ENCODE assay signal across 13 cellular contexts in the genomic region with DNA sequence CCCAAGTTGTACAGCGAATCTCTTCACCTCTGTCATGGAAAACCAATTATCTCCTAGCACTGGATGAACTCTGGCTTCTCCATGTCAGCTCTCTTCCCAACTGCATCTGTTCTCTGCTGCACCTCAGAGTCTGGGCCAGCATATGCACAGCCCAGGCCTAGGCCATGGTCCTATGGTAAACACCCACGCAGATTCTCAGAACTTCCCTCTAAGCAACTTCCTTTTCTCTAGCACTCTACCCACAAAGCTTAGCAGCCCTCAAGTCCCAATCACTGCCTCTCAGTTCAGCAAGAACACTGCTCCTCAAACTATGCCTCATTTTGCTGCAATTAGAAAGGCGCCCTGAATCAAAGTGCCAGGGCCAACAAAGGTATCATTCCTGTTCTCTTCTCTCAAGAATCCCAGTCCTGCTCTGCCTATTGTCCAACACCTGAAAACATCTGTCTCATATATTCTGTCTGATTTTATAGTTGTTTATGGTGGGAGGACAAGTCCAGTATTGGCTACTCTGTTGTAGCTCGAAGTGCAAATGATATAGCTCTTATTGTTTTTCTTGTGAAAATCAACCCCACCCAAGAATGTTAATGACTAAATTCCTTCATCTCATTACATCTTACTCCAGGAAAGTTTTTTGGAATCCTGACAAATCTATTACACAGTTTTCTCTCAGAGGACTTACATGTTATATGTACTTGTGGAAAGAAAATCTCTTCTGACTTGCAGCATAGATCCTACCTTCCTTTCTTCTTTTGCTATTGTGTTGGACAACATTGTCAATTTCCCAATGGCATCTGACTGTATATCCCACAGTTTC.
DNase-seq lines count a peak whose midpoint lies in the region; ATAC-seq and TF ChIP-seq lines count a peak whose summit lies in the region.
"Had no signal": no experiment of that assay in that cellular context is flagged by ENCODE, and none has a peak within 500 bp of the region (broad histone marks: within the 10 kb centered on the region; RNA-seq: fewer than 3 reads in every experiment).

No MANE protein-coding gene starts in this region.

- peaks cover 19% of the 10 kb centered on the region for H3K9me3 ChIP-seq in left ventricle myocardium inferior (replicated peaks)

- peaks cover 14% of the 10 kb centered on the region for H3K9me3 Mint-ChIP-seq in mesothelial cell of epicardium
- H3K9me3 Mint-ChIP-seq: activated T-helper 2 cell treated with anti-CD3 and anti-CD28 coated beads, Interferon-gamma antibody, Interleukin-2, Interleukin-4, amounts not matched to agents 10 μg/mL and 5 μg/mL and 100 μg/mL, durations not matched to agents 14 hours and 24 hours and 36 hours; stimulated activated naive CD8-positive, alpha-beta T cell treated with anti-CD3 and anti-CD28 coated beads, Interleukin-15, Interleukin-2, amounts not matched to agents 100 ng/mL and 50 ng/mL, for 24 hours had no signal

- H3K4me1 ChIP-seq in left ventricle myocardium inferior = no peaks in the 10 kb centered on the region
- H3K4me1 ChIP-seq: heart left ventricle had no signal

- DNase-seq in mesothelial cell of epicardium (ENCODE audit: low spot score in 2 of 2, unreplicated experiment in 2 of 2) (no peak), left ventricle myocardium inferior (no peak), HPDE6-E6E7 (ENCODE audit: extremely low spot score) (no peak), GDM1 (lab: John Stamatoyannopoulos, UW) (no peak), cardiac septum (ENCODE audit: low spot score) (no peak)
- DNase-seq: heart left ventricle, KG1, NCI-H774 had no signal

- TF ChIP-seq CTCF in mesothelial cell of epicardium (IDR thresholded peaks at IDR 0.05; ENCODE audit: unreplicated experiment) (no peak), left ventricle myocardium inferior (IDR thresholded peaks at IDR 0.05; ENCODE audit: borderline replicate concordance) (no peak)

- peaks cover 11% of the 10 kb centered on the region for H3K27me3 ChIP-seq in left ventricle myocardium inferior (ENCODE audit: low read depth)

- H3K27me3 Mint-ChIP-seq in mesothelial cell of epicardium (ENCODE audit: low read depth) = no peaks in the 10 kb centered on the region

- H3K27ac ChIP-seq in left ventricle myocardium inferior (replicated peaks) = no peak overlapping the region
- H3K27ac ChIP-seq: heart left ventricle had no signal

- no peak overlapping the region for H3K4me3 Mint-ChIP-seq in mesothelial cell of epicardium
- H3K4me3 Mint-ChIP-seq: stimulated activated naive CD8-positive, alpha-beta T cell treated with anti-CD3 and anti-CD28 coated beads, Interleukin-15, Interleukin-2, amounts not matched to agents 100 ng/mL and 50 ng/mL, for 24 hours had no signal

- intact Hi-C loops in left ventricle myocardium inferior (cut with micrococcal nuclease) = no loop called here
- intact Hi-C loops in cardiac septum (cut with DNase I) = no loop called here

- no peaks in the 10 kb centered on the region for H3K36me3 Mint-ChIP-seq in mesothelial cell of epicardium

- H3K4me1 Mint-ChIP-seq in mesothelial cell of epicardium = peaks cover 17% of the 10 kb centered on the region

- H3K4me3 ChIP-seq in left ventricle myocardium inferior = no peak overlapping the region
- H3K4me3 ChIP-seq: heart left ventricle had no signal

- peak overlapping the region; percentile 1 for H3K27ac Mint-ChIP-seq in mesothelial cell of epicardium
- H3K27ac Mint-ChIP-seq: activated T-helper 2 cell treated with anti-CD3 and anti-CD28 coated beads, Interferon-gamma antibody, Interleukin-2, Interleukin-4, amounts not matched to agents 10 μg/mL and 5 μg/mL and 100 μg/mL, durations not matched to agents 14 hours and 24 hours and 36 hours; stimulated activated naive CD8-positive, alpha-beta T cell treated with anti-CD3 and anti-CD28 coated beads, Interleukin-15, Interleukin-2, amounts not matched to agents 100 ng/mL and 50 ng/mL, for 24 hours had no signal

- ATAC-seq in GM18868 (IDR thresholded peaks at IDR 0.05; ENCODE audit: unreplicated experiment) (peak; percentile 90), GM21786 (IDR thresholded peaks at IDR 0.05; ENCODE audit: unreplicated experiment) (peak; percentile 91), HG03520 (IDR thresholded peaks at IDR 0.05; ENCODE audit: unreplicated experiment) (peak; percentile 95)
- ATAC-seq: heart left ventricle had no signal

- H3K36me3 ChIP-seq in left ventricle myocardium inferior = no peaks in the 10 kb centered on the region
- H3K36me3 ChIP-seq: heart left ventricle had no signal
